19 cellular contexts compared by ENCODE assay signal in the genomic region with DNA sequence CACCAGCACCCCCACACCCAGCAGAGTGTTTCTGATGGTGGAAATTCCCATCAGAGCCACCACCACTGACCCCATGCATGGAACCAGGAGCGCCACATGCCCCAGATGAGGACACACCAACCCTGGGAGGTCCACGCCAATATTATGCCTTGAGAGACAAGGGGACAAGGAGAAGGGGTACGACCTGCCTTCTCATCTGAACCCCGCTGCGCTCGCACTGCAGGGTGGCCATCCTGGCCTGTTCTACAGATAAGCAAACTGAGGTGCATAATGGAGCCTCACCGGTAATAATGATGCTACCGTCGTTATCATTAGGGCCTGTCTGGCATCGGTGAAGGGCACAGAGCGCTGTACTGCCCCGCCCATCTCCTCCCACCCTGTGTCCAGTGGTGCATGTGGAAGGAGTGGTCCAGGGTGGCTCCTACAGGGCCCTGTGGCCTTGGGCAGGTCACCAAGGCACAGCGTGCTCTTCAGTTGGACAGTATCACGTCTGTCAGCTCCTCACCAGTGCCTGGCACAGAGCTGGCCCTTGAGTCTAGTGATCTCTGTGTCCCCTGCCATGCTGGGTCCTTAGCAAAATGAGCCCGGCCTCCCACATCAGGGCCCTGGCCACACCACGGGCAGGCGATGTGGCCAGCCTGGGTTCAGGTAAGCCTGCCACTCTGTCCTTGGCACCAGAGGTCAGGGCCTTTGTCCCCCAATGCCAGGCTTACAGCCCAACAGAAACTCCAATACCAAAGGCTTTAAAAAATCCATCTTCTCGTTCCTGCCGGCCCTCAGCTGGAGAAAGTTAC.
DNase-seq lines count a peak whose midpoint lies in the region; ATAC-seq, FAIRE-seq and TF ChIP-seq lines count a peak whose summit lies in the region.
"Had no signal": no experiment of that assay in that cellular context is flagged by ENCODE, and none has a peak within 500 bp of the region (broad histone marks: within the 10 kb centered on the region; RNA-seq: fewer than 3 reads in every experiment).

No MANE protein-coding gene starts in this region.

- H3K36me3 ChIP-seq in left lung = no peaks in the 10 kb centered on the region

- no peak overlapping the region for H3K4me3 Mint-ChIP-seq in activated CD4-positive, alpha-beta T cell treated with anti-CD3 and anti-CD28 coated beads, Interleukin-2, amount 10 ng/mL, durations not matched to agents 7 days and 5 days
- H3K4me3 Mint-ChIP-seq in H9 = no peak overlapping the region
- no peak overlapping the region for H3K4me3 Mint-ChIP-seq in activated CD4-positive, alpha-beta memory T cell treated with anti-CD3 and anti-CD28 coated beads for 36 hours

- no peak overlapping the region for H2BK120ac ChIP-seq in H9 (ENCODE audit: low read depth, low read length, poor library complexity, severe bottlenecking)

- DNase-seq in activated CD4-positive, alpha-beta T cell treated with anti-CD3 and anti-CD28 coated beads, Interleukin-2, amount 10 ng/mL, durations not matched to agents 7 days and 5 days = no peak
- no peak for DNase-seq in activated CD4-positive, alpha-beta T cell treated with anti-CD3 and anti-CD28 coated beads for 4 hours
- no peak for DNase-seq in H9
- peak; percentile 18 to 45 for DNase-seq in left lung
- peak; percentile 23 for DNase-seq in sciatic nerve (ENCODE audit: low spot score)
- no peak for DNase-seq in GM12892 (ENCODE audit: insufficient read length)
- no peak for DNase-seq in activated CD4-positive, alpha-beta memory T cell treated with anti-CD3 and anti-CD28 coated beads for 36 hours
- no peak for DNase-seq in T-helper 1 cell
- DNase-seq: AML-193, DND-41, GM23248, MM.1S, NCI-H1092, NCI-H1436 treated with DMSO at 0.1 percent for 48 hours, NCI-H2029, NCI-H526 had no signal

- no peak overlapping the region for H3K9ac ChIP-seq in H9 (ENCODE audit: extremely low read depth, insufficient read length, low read length)
- H3K9ac ChIP-seq: GM23248 had no signal

- no peaks in the 10 kb centered on the region for H4K20me1 ChIP-seq in H9 (ENCODE audit: control insufficient read depth, insufficient read depth, insufficient read length)

- CTCF ChIA-PET in activated CD4-positive, alpha-beta T cell treated with anti-CD3 and anti-CD28 coated beads, Interleukin-2, amount 10 ng/mL, durations not matched to agents 7 days and 5 days (lab: Charles Lee) = no interaction called here
- CTCF ChIA-PET in activated CD4-positive, alpha-beta memory T cell treated with anti-CD3 and anti-CD28 coated beads for 36 hours (lab: Charles Lee) = no interaction called here

- H3K79me1 ChIP-seq in H9 (ENCODE audit: insufficient read depth, low read depth, low read length, poor library complexity, severe bottlenecking) = no peaks in the 10 kb centered on the region

- WGBS in H9 (ENCODE audit: extremely low coverage, insufficient read length, low lambda C conversion rate) = no CpG with 5 or more reads among the region's 19 CpGs

- no peak for ATAC-seq in left lung
- no peak for ATAC-seq in sciatic nerve
- ATAC-seq: HCT116 had no signal

- no peak overlapping the region for H3T11ph ChIP-seq in H9 (ENCODE audit: low read length)

- no peak overlapping the region for H2BK12ac ChIP-seq in H9 (ENCODE audit: insufficient read length, low read depth, low read length)

- H4K8ac ChIP-seq in H9 (replicated peaks; ENCODE audit: insufficient read length, low read depth, low read length) = no peak overlapping the region

- no peak overlapping the region for H3K56ac ChIP-seq in H9 (ENCODE audit: insufficient read length, low read depth, low read length)

- no peak overlapping the region for H4K5ac ChIP-seq in H9 (ENCODE audit: insufficient read length, low read depth, low read length)

- peaks cover under 1% of the 10 kb centered on the region for H3K27me3 Mint-ChIP-seq in activated CD4-positive, alpha-beta T cell treated with anti-CD3 and anti-CD28 coated beads, Interleukin-2, amount 10 ng/mL, durations not matched to agents 7 days and 5 days
- no peaks in the 10 kb centered on the region for H3K27me3 Mint-ChIP-seq in H9 (ENCODE audit: low read depth)
- H3K27me3 Mint-ChIP-seq in activated CD4-positive, alpha-beta memory T cell treated with anti-CD3 and anti-CD28 coated beads for 36 hours = peaks cover 6% of the 10 kb centered on the region

- H3K4me2 ChIP-seq in H9 (ENCODE audit: insufficient read depth, insufficient read length, low read length) = no peak overlapping the region

- no peak overlapping the region for H2BK15ac ChIP-seq in H9 (ENCODE audit: low read depth, low read length)

- intact Hi-C loops in left lung (cut with DNase I) = no loop called here
- intact Hi-C loops in sciatic nerve (cut with DNase I) = no loop called here
- intact Hi-C loops in activated CD4-positive, alpha-beta memory T cell treated with anti-CD3 and anti-CD28 coated beads for 36 hours (cut with micrococcal nuclease) = no loop called here

- no peaks in the 10 kb centered on the region for H3K79me2 ChIP-seq in H9 (ENCODE audit: insufficient read depth, low read length)

- no peak overlapping the region for H3K4me3 ChIP-seq in left lung
- H3K4me3 ChIP-seq: GM23248 had no signal

- peaks cover 9% of the 10 kb centered on the region for H3K9me3 ChIP-seq in H9 (ENCODE audit: control insufficient read depth, low read depth, low read length)
- H3K9me3 ChIP-seq in left lung = no peaks in the 10 kb centered on the region

- TF ChIP-seq POLR2A in GM12892 (IDR thresholded peaks at IDR 0.05; ENCODE audit: low read depth, low read length) = no peak

- no peak overlapping the region for H3K4ac ChIP-seq in H9 (ENCODE audit: low read depth, low read length)

- H3K27me3 ChIP-seq in H9 (ENCODE audit: insufficient read depth, low read length) (no peaks in the 10 kb centered on the region), left lung (peaks cover 0 to 23% of the 10 kb centered on the region in 2 donors)

- no peak for FAIRE-seq in GM12892 (lab: Jason Lieb, UNC)

- H3K4me1 Mint-ChIP-seq in activated CD4-positive, alpha-beta T cell treated with anti-CD3 and anti-CD28 coated beads, Interleukin-2, amount 10 ng/mL, durations not matched to agents 7 days and 5 days = no peaks in the 10 kb centered on the region
- no peaks in the 10 kb centered on the region for H3K4me1 Mint-ChIP-seq in H9
- H3K4me1 Mint-ChIP-seq in activated CD4-positive, alpha-beta memory T cell treated with anti-CD3 and anti-CD28 coated beads for 36 hours (ENCODE audit: low read depth) = no peaks in the 10 kb centered on the region

- no peak overlapping the region for H2AK5ac ChIP-seq in H9 (ENCODE audit: insufficient read length, low read length)

- TF ChIP-seq CTCF in H9 (conservative IDR thresholded peaks at IDR 0.05) (no peak), left lung (IDR thresholded peaks at IDR 0.05) (no peak)

- peak overlapping the region; percentile 54 for H3K27ac Mint-ChIP-seq in activated CD4-positive, alpha-beta T cell treated with anti-CD3 and anti-CD28 coated beads, Interleukin-2, amount 10 ng/mL, durations not matched to agents 7 days and 5 days
- H3K27ac Mint-ChIP-seq in H9 = peak overlapping the region in 2 of 3 experiments; percentile 45 to 57; a peak in 3 of 7 replicates
- H3K27ac Mint-ChIP-seq in activated CD4-positive, alpha-beta memory T cell treated with anti-CD3 and anti-CD28 coated beads for 36 hours = no peak overlapping the region

- H3K18ac ChIP-seq in H9 (ENCODE audit: insufficient read length, low read depth, low read length) = no peak overlapping the region

- no peak overlapping the region for H3K23ac ChIP-seq in H9 (ENCODE audit: insufficient read length, low read depth, low read length)

- no peak overlapping the region for H3K27ac ChIP-seq in H9 (ENCODE audit: insufficient read length, low read depth, low read length)
- no peak overlapping the region for H3K27ac ChIP-seq in left lung
- H3K27ac ChIP-seq: 22Rv1, C4-2B, GM23248 had no signal

- H3K14ac ChIP-seq in H9 (ENCODE audit: insufficient read depth, low read length) = no peak overlapping the region; the same call in 1 of the 2 replicates

- H3K36me3 Mint-ChIP-seq in activated CD4-positive, alpha-beta T cell treated with anti-CD3 and anti-CD28 coated beads, Interleukin-2, amount 10 ng/mL, durations not matched to agents 7 days and 5 days (ENCODE audit: low read depth) = no peaks in the 10 kb centered on the region
- peaks cover 40 to 42% (median 42%) of the 10 kb centered on the region in 3 experiments for H3K36me3 Mint-ChIP-seq in H9 (ENCODE audit: insufficient read depth in 1 of 3, low read depth in 3 of 3)
- H3K36me3 Mint-ChIP-seq in activated CD4-positive, alpha-beta memory T cell treated with anti-CD3 and anti-CD28 coated beads for 36 hours = no peaks in the 10 kb centered on the region

- H4K91ac ChIP-seq in H9 (ENCODE audit: insufficient read length, low read depth, low read length) = no peak overlapping the region

- no peaks in the 10 kb centered on the region for H3K9me3 Mint-ChIP-seq in activated CD4-positive, alpha-beta T cell treated with anti-CD3 and anti-CD28 coated beads, Interleukin-2, amount 10 ng/mL, durations not matched to agents 7 days and 5 days
- H3K9me3 Mint-ChIP-seq in H9 = peaks cover 5 to 6% of the 10 kb centered on the region in 2 experiments
- peaks cover under 1% of the 10 kb centered on the region for H3K9me3 Mint-ChIP-seq in activated CD4-positive, alpha-beta memory T cell treated with anti-CD3 and anti-CD28 coated beads for 36 hours

- H3K4me1 ChIP-seq in H9 (ENCODE audit: insufficient read depth, low read length) (no peaks in the 10 kb centered on the region), left lung (no peaks in the 10 kb centered on the region)

- no peak overlapping the region for H2BK5ac ChIP-seq in H9 (ENCODE audit: insufficient read length, low read length)

- POLR2A ChIA-PET in activated CD4-positive, alpha-beta T cell treated with anti-CD3 and anti-CD28 coated beads, Interleukin-2, amount 10 ng/mL, durations not matched to agents 7 days and 5 days (lab: Charles Lee) = no interaction called here
- POLR2A ChIA-PET in activated CD4-positive, alpha-beta memory T cell treated with anti-CD3 and anti-CD28 coated beads for 36 hours (lab: Charles Lee) = no interaction called here

- H2BK20ac ChIP-seq in H9 (ENCODE audit: low read depth, low read length, poor library complexity, severe bottlenecking) = no peak overlapping the region

- no peaks in the 10 kb centered on the region for H3K23me2 ChIP-seq in H9 (ENCODE audit: insufficient read length, low read depth, low read length, poor library complexity, severe bottlenecking)

- H2AFZ ChIP-seq in H9 (ENCODE audit: low read length) = no peak overlapping the region
- H2AFZ ChIP-seq: GM23248 had no signal

Comparison
In these comparisons a context has a peak if more than half of its experiments do, and no peak if none do; other contexts are left out.
1. DNase-seq: peak in left lung (2 of 2) and sciatic nerve (single experiment); none in activated CD4-positive, alpha-beta T cell treated with anti-CD3 and anti-CD28 coated beads, Interleukin-2, amount 10 ng/mL, durations not matched to agents 7 days and 5 days (single experiment), activated CD4-positive, alpha-beta T cell treated with anti-CD3 and anti-CD28 coated beads for 4 hours (0 of 2), H9 (single experiment), GM12892 (single experiment), activated CD4-positive, alpha-beta memory T cell treated with anti-CD3 and anti-CD28 coated beads for 36 hours (single experiment) and T-helper 1 cell (0 of 5).